Comparison of ENCODE assay signal across 9 cellular contexts in genomic region chr1:224565186-224565585, GRCh38. TPM values are rescaled to one million over a fixed set of nuclear protein-coding genes. Genes with fewer than 3 reads are reported as not detected.
A peak's percentile ranks its signal among the peaks of the same experiment; 100 is the strongest.
DNase-seq lines count a peak whose midpoint lies in the region; ATAC-seq, FAIRE-seq and TF ChIP-seq lines count a peak whose summit lies in the region.
"Had no signal": no experiment of that assay in that cellular context is flagged by ENCODE, and none has a peak within 500 bp of the region (broad histone marks: within the 10 kb centered on the region; RNA-seq: fewer than 3 reads in every experiment).

No MANE protein-coding gene starts in this region.

- CTCF ChIA-PET in endothelial cell of umbilical vein (lab: Charles Lee) = interaction anchor here (0.6 to 1.2 kb wide), 5 partner anchors 10 to 357 kb away, joined by 3 read pairs; no protein-coding TSS in a partner anchor

- no peak for TF ChIP-seq POLR2A in endothelial cell of umbilical vein (IDR thresholded peaks at IDR 0.05; ENCODE audit: low read depth, low read length)

- H3K4me1 ChIP-seq in endothelial cell of umbilical vein (ENCODE audit: control insufficient read depth, extremely low read depth, insufficient read depth, low read length) = peaks cover 18% of the 10 kb centered on the region

- no TSS peak for BruUV-seq in endothelial cell of umbilical vein (replicated peaks; lab: Mats Ljungman, UMichigan)

- POLR2A ChIA-PET in endothelial cell of umbilical vein (lab: Charles Lee) = no interaction called here

- in situ Hi-C loops in G401 (cut with HindIII; ENCODE audit: low sequenced_read_pairs) = no loop called here

- dilution Hi-C loops in endothelial cell of umbilical vein (cut with MboI; ENCODE audit: extremely low pct_ligation_motif_present, low sequenced_read_pairs) = no loop called here

- no peak overlapping the region for H3K4me3 ChIP-seq in endothelial cell of umbilical vein (replicated peaks in 1 of 3; ENCODE audit: insufficient read depth in 1 of 3, low read depth in 1 of 3, low read length in 3 of 3)

- FAIRE-seq in endothelial cell of umbilical vein (lab: Jason Lieb, UNC) = peak; percentile 85

- H3K79me2 ChIP-seq in endothelial cell of umbilical vein (ENCODE audit: control insufficient read depth, insufficient read depth, low read length) = no peaks in the 10 kb centered on the region

- no peaks in the 10 kb centered on the region for H3K9me3 ChIP-seq in endothelial cell of umbilical vein (replicated peaks; ENCODE audit: control insufficient read depth, insufficient read depth, low read length)

- no peaks in the 10 kb centered on the region for H3K9me1 ChIP-seq in endothelial cell of umbilical vein (replicated peaks; ENCODE audit: control insufficient read depth, extremely low read depth, insufficient read depth, low read length)

- no peaks in the 10 kb centered on the region for H3K27me3 ChIP-seq in endothelial cell of umbilical vein (ENCODE audit: control insufficient read depth in 2 of 2, insufficient read depth in 2 of 2, low read length in 2 of 2)

- H4K20me1 ChIP-seq in endothelial cell of umbilical vein (replicated peaks; ENCODE audit: control insufficient read depth, extremely low read depth, insufficient read depth, low read length) = no peaks in the 10 kb centered on the region

- DNase-seq in G401 (ENCODE audit: low spot score) (peak; percentile 0), endothelial cell of umbilical vein (ENCODE audit: low read depth, low spot score) (peak; percentile 16), renal cortical epithelial cell (ENCODE audit: low read depth) (peak; percentile 90), NCI-H1436 treated with DMSO at 0.1 percent for 48 hours (lab: John Stamatoyannopoulos, UW) (no peak), iPS-NIHi7 (ENCODE audit: extremely low spot score) (no peak), NCI-H2107 treated with DMSO at 0.1 percent for 48 hours (lab: John Stamatoyannopoulos, UW; ENCODE audit: unreplicated experiment) (no peak)
- DNase-seq: effector CD4-positive, alpha-beta T cell had no signal

- no peaks in the 10 kb centered on the region for H3K36me3 ChIP-seq in endothelial cell of umbilical vein (ENCODE audit: control insufficient read depth in 2 of 2, extremely low read depth in 1 of 2, insufficient read depth in 2 of 2, low read length in 2 of 2)

- intact Hi-C loops in endothelial cell of umbilical vein (cut with micrococcal nuclease) = no loop called here

- peak overlapping the region; percentile 8 for H3K4me2 ChIP-seq in endothelial cell of umbilical vein (ENCODE audit: insufficient read depth, low read length)

- H2AFZ ChIP-seq in endothelial cell of umbilical vein (ENCODE audit: low read depth, low read length) = peak overlapping the region; percentile 48

- H3K27ac ChIP-seq in endothelial cell of umbilical vein (ENCODE audit: insufficient read depth, low read depth, low read length) = peak overlapping the region; percentile 22

- TF ChIP-seq CTCF in endothelial cell of umbilical vein (IDR thresholded peaks at IDR 0.05; ENCODE audit: extremely low read depth in 1 of 2, insufficient read depth in 1 of 2, low read depth in 1 of 2, low read length in 2 of 2) = no peak

- H3K9ac ChIP-seq in endothelial cell of umbilical vein (replicated peaks; ENCODE audit: extremely low read depth, insufficient read depth, low read length) = no peak overlapping the region

- ATAC-seq in GM19324 (IDR thresholded peaks at IDR 0.05; ENCODE audit: low FRiP score, unreplicated experiment) = no peak

TF ChIP-seq in PFSK-1, 5 proteins besides CTCF, POLR2A, EP300 and RAD21:
- TF ChIP-seq, protein P1, sequence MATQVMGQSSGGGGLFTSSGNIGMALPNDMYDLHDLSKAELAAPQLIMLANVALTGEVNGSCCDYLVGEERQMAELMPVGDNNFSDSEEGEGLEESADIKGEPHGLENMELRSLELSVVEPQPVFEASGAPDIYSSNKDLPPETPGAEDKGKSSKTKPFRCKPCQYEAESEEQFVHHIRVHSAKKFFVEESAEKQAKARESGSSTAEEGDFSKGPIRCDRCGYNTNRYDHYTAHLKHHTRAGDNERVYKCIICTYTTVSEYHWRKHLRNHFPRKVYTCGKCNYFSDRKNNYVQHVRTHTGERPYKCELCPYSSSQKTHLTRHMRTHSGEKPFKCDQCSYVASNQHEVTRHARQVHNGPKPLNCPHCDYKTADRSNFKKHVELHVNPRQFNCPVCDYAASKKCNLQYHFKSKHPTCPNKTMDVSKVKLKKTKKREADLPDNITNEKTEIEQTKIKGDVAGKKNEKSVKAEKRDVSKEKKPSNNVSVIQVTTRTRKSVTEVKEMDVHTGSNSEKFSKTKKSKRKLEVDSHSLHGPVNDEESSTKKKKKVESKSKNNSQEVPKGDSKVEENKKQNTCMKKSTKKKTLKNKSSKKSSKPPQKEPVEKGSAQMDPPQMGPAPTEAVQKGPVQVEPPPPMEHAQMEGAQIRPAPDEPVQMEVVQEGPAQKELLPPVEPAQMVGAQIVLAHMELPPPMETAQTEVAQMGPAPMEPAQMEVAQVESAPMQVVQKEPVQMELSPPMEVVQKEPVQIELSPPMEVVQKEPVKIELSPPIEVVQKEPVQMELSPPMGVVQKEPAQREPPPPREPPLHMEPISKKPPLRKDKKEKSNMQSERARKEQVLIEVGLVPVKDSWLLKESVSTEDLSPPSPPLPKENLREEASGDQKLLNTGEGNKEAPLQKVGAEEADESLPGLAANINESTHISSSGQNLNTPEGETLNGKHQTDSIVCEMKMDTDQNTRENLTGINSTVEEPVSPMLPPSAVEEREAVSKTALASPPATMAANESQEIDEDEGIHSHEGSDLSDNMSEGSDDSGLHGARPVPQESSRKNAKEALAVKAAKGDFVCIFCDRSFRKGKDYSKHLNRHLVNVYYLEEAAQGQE (IDR thresholded peaks at IDR 0.05; ENCODE audit: insufficient read depth in 1 of 2, low read depth in 2 of 2, low read length in 2 of 2) = no peak
- TF ChIP-seq TAF1 (IDR thresholded peaks at IDR 0.05; ENCODE audit: borderline replicate concordance, insufficient read depth, low read length) = no peak
- peak; percentile 37 for TF ChIP-seq FOXP2 (optimal IDR thresholded peaks at IDR 0.05; ENCODE audit: borderline replicate concordance, extremely low read depth, extremely low read length, insufficient read depth)

TF ChIP-seq in endothelial cell of umbilical vein, 7 proteins besides CTCF, POLR2A, EP300 and RAD21:
- TF ChIP-seq GATA2 (IDR thresholded peaks at IDR 0.05; ENCODE audit: insufficient read depth, insufficient read length, low read depth, low read length) (peak; percentile 27), POLR2AphosphoS5 (IDR thresholded peaks at IDR 0.05; ENCODE audit: insufficient read depth, low read depth, low read length) (peak; percentile 39), MAX (IDR thresholded peaks at IDR 0.05; ENCODE audit: insufficient read depth, insufficient read length) (no peak), JUN (IDR thresholded peaks at IDR 0.05; ENCODE audit: borderline replicate concordance, insufficient read depth, insufficient read length, low read depth) (peak; percentile 59), FOS (IDR thresholded peaks at IDR 0.05; ENCODE audit: borderline replicate concordance, insufficient read depth, low read length) (peak; percentile 70)

RNA-seq across cellular contexts. Expression of gene CNIH3, which starts 50.9 kb away (rescaled TPM):
- total RNA-seq in G401 (2014; rRNA removed; shearing (Covaris generic)) = 3.2 and 3.9 TPM in 2 replicates
- 9.5 TPM for polyA plus RNA-seq in PFSK-1 (2012; ENCODE audit: insufficient read length, low read depth)
- total RNA-seq in endothelial cell of umbilical vein = 1.0 and 2.5 TPM in 2 replicates
- polyA plus RNA-seq in endothelial cell of umbilical vein = 1.3 and 1.6 TPM in 2 replicates
- 0.99 and 1.2 TPM in 2 replicates for polyA plus RNA-seq in endothelial cell of umbilical vein (2011; cell fraction: cytosol; rRNA removed)
- 1.9 and 2.7 TPM in 2 replicates for polyA plus RNA-seq in endothelial cell of umbilical vein (2011; cell fraction: nucleus; rRNA removed)
- 1.6 and 1.7 TPM in 2 replicates for polyA plus RNA-seq in endothelial cell of umbilical vein (2012)
- 2.0 and 2.1 TPM in 2 replicates for polyA minus RNA-seq in endothelial cell of umbilical vein
- not detected for polyA minus RNA-seq in endothelial cell of umbilical vein (2011; cell fraction: cytosol; rRNA and poly(A)+ RNA removed)
- polyA minus RNA-seq in endothelial cell of umbilical vein (2011; cell fraction: nucleus; rRNA and poly(A)+ RNA removed) = 1.4 TPM in 1 of 2 replicates, not detected in the other
- total RNA-seq in renal cortical epithelial cell = 2.5 and 3.3 TPM in 2 replicates

Comparison
In these comparisons a context has a peak if more than half of its experiments do, and no peak if none do; other contexts are left out.
1. DNase-seq: peak in G401 (single experiment), endothelial cell of umbilical vein (single experiment) and renal cortical epithelial cell (single experiment); none in NCI-H1436 treated with DMSO at 0.1 percent for 48 hours (single experiment), iPS-NIHi7 (single experiment) and NCI-H2107 treated with DMSO at 0.1 percent for 48 hours (single experiment).